In the genomic region with DNA sequence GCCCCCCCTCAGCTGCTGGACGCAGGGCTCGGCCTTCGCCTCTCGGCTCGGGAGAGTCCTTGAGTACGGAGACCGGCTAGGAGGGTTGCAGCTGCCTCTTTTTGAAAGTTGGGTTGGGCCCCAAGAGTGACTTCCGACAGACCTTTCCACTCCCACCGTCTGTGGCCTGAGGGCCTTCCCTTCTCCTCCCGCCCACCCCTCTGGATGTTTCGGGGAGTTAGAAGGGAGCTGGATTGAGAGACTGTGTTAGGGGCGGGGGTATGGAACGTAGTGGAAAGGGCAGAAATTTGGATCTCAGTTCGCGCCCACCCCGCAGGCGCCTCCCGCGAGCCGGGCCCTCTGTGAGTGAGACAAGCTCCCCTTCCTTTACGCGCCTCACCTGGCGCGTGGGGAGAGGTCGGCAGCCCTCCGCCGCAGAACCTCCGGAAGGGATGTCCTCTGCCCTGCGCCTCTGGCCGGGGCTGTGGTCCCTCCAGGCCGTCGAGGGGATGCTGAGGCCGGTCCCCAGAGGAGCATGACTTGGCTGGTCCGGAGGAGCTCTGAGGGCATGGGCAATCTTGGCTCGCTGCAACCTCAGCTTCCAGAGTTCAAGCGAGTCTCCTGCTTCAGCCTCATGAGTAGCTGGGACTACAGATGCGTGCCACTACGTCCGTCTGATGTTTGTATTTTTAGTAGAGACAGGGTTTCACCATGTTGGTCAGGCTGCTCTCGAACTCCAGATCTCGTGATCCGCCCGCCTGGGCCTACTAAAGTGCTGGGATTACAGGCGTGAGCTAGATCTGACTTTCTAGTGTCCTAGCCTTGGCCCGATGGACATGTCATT, we compare ENCODE assay signal across 8 cellular contexts. TPM values are rescaled to one million over a fixed set of nuclear protein-coding genes. Genes with fewer than 3 reads are reported as not detected.
DNase-seq lines count a peak whose midpoint lies in the region; ATAC-seq, FAIRE-seq and TF ChIP-seq lines count a peak whose summit lies in the region.

No MANE protein-coding gene starts in this region.

- peak overlapping the region; percentile 98 to 99 for H3K27ac ChIP-seq in kidney (ENCODE audit: low read depth in 2 of 2, low read length in 2 of 2)

- peaks cover 55% of the 10 kb centered on the region for H3K4me1 Mint-ChIP-seq in brain

- ATAC-seq in HG03095 (IDR thresholded peaks at IDR 0.05; ENCODE audit: unreplicated experiment) (peak; percentile 18), GM18861 (IDR thresholded peaks at IDR 0.05; ENCODE audit: unreplicated experiment) (no peak)

- no peaks in the 10 kb centered on the region for H3K9me3 ChIP-seq in kidney (ENCODE audit: control insufficient read depth in 1 of 2, low read length in 2 of 2)

- H3K9me3 Mint-ChIP-seq in brain: peaks cover 0 to 2% (median 0%) of the 10 kb centered on the region in 5 experiments

- FAIRE-seq in kidney (lab: Jason Lieb, UNC): no peak

- H3K4me1 ChIP-seq in kidney (ENCODE audit: control insufficient read depth in 1 of 2, insufficient read depth in 1 of 2, low read depth in 1 of 2, low read length in 2 of 2): peaks cover 37 to 39% of the 10 kb centered on the region in 2 donors

- H3K9ac ChIP-seq in kidney (ENCODE audit: low read length in 2 of 2): peak overlapping the region; percentile 95 to 96

- no peak for TF ChIP-seq CTCF in brain (conservative IDR thresholded peaks at IDR 0.05)
- TF ChIP-seq CTCF in kidney (IDR thresholded peaks at IDR 0.05; ENCODE audit: borderline replicate concordance, extremely low read depth, insufficient read depth): no peak

- peaks cover 35% of the 10 kb centered on the region for H3K36me3 Mint-ChIP-seq in brain

- intact Hi-C loops in kidney (cut with DNase I): no loop called here

- H3K4me3 Mint-ChIP-seq in brain: peak overlapping the region; percentile 82 to 87 (median 83)

- DNase-seq in NCI-H82 (lab: John Stamatoyannopoulos, UW): peak; percentile 32
- DNase-seq in NCI-H82 treated with DMSO at 0.1 percent for 48 hours (lab: John Stamatoyannopoulos, UW; ENCODE audit: unreplicated experiment): no peak
- DNase-seq in T-helper 1 cell: peak in 4 of 5 donors; percentile 13 to 47 (median 26)
- peak; percentile 80 for DNase-seq in kidney
- peak; percentile 51 for DNase-seq in stimulated activated CD4-positive, alpha-beta T cell treated with anti-CD3 and anti-CD28 coated beads, Interleukin-2, amount 100 ng/mL, for 24 hours

- peak overlapping the region; percentile 66 to 95 (median 86) for H3K27ac Mint-ChIP-seq in brain

- peak overlapping the region; percentile 77 to 81 for H3K4me3 ChIP-seq in kidney (ENCODE audit: low read length in 2 of 2)

- H3K36me3 ChIP-seq in kidney (ENCODE audit: control insufficient read depth in 1 of 2, insufficient read depth in 2 of 2, low read length in 2 of 2): peaks cover 14 to 17% of the 10 kb centered on the region in 2 donors

- no peaks in the 10 kb centered on the region for H3K27me3 Mint-ChIP-seq in brain

RNA-seq across cellular contexts. Expression of gene C2orf74, which starts 15.9 kb away (rescaled TPM):
- polyA plus RNA-seq in brain (ENCODE audit: insufficient read depth, low read depth, low replicate concordance) (19.2 TPM), kidney (ENCODE audit: insufficient read depth, low read depth, low replicate concordance) (47.6 TPM)
- total RNA-seq in kidney: 23.6 TPM
